In genomic region chr20:10502098-10502526, GRCh38 we compare ENCODE assay signal across 10 cellular contexts.
A peak's percentile ranks its signal among the peaks of the same experiment; 100 is the strongest.
DNase-seq lines count a peak whose midpoint lies in the region; ATAC-seq and TF ChIP-seq lines count a peak whose summit lies in the region.
"Had no signal": no experiment of that assay in that cellular context is flagged by ENCODE, and none has a peak within 500 bp of the region (broad histone marks: within the 10 kb centered on the region; RNA-seq: fewer than 3 reads in every experiment).

No MANE protein-coding gene starts in this region.

- DNase-seq in MG63 (no peak), 8988T (no peak), NCI-H1417 treated with DMSO at 0.1 percent for 48 hours (lab: John Stamatoyannopoulos, UW) (no peak), type B pancreatic cell (ENCODE audit: extremely low spot score, unreplicated experiment) (no peak), PC-3 (no peak)
- DNase-seq in natural killer cell treated with Interleukin-12 subunit alpha and Interleukin-12 subunit beta and Interleukin-15 and Interleukin-18, amount 100 ng/mL, for 72 hours (ENCODE audit: low spot score), result no peak
- DNase-seq: T1000 had no signal

- H3K4me1 ChIP-seq in PC-3 (ENCODE audit: insufficient read depth, low read length), result peaks cover 12% of the 10 kb centered on the region

- H3K4me1 Mint-ChIP-seq in activated naive CD4-positive, alpha-beta T cell treated with anti-CD3 and anti-CD28 coated beads, Interleukin-2, amount 50 U/mL, for 24 hours, result peaks cover 38% of the 10 kb centered on the region
- peaks cover 46 to 53% of the 10 kb centered on the region in 2 donors for H3K4me1 Mint-ChIP-seq in natural killer cell treated with Interleukin-12 subunit alpha and Interleukin-12 subunit beta and Interleukin-15 and Interleukin-18, amount 100 ng/mL, for 72 hours (ENCODE audit: low read depth in 2 of 2)
- H3K4me1 Mint-ChIP-seq in type B pancreatic cell (ENCODE audit: unreplicated experiment), result peaks cover 25% of the 10 kb centered on the region

- H3K4me3 Mint-ChIP-seq in activated naive CD4-positive, alpha-beta T cell treated with anti-CD3 and anti-CD28 coated beads, Interleukin-2, amount 50 U/mL, for 24 hours, result peak overlapping the region; percentile 87
- H3K4me3 Mint-ChIP-seq in natural killer cell treated with Interleukin-12 subunit alpha and Interleukin-12 subunit beta and Interleukin-15 and Interleukin-18, amount 100 ng/mL, for 72 hours, result peak overlapping the region; percentile 85
- no peak overlapping the region for H3K4me3 Mint-ChIP-seq in type B pancreatic cell

- no peaks in the 10 kb centered on the region for H4K20me1 ChIP-seq in PC-3 (ENCODE audit: low read length)

- peaks cover 4% of the 10 kb centered on the region for H3K36me3 Mint-ChIP-seq in activated naive CD4-positive, alpha-beta T cell treated with anti-CD3 and anti-CD28 coated beads, Interleukin-2, amount 50 U/mL, for 24 hours
- H3K36me3 Mint-ChIP-seq in natural killer cell treated with Interleukin-12 subunit alpha and Interleukin-12 subunit beta and Interleukin-15 and Interleukin-18, amount 100 ng/mL, for 72 hours, result no peaks in the 10 kb centered on the region
- no peaks in the 10 kb centered on the region for H3K36me3 Mint-ChIP-seq in type B pancreatic cell

- peak overlapping the region; percentile 37 for H3K4me3 ChIP-seq in MG63
- no peak overlapping the region for H3K4me3 ChIP-seq in PC-3 (ENCODE audit: low read length)

- H3K4me2 ChIP-seq in PC-3 (ENCODE audit: low read length), result no peak overlapping the region

- H3K79me2 ChIP-seq in PC-3 (ENCODE audit: low read length), result 0 out of 2 replicates have a peak, but pooled peaks cover 4% of the 10 kb centered on the region
- H3K79me2 ChIP-seq: parathyroid adenoma had no signal

- H3K27ac ChIP-seq in PC-3 (ENCODE audit: low read length), result no peak overlapping the region
- H3K27ac ChIP-seq: parathyroid adenoma had no signal

- H3K36me3 ChIP-seq in MG63 (no peaks in the 10 kb centered on the region), PC-3 (ENCODE audit: low read depth, low read length) (no peaks in the 10 kb centered on the region)

- H3K27me3 Mint-ChIP-seq in activated naive CD4-positive, alpha-beta T cell treated with anti-CD3 and anti-CD28 coated beads, Interleukin-2, amount 50 U/mL, for 24 hours, result no peaks in the 10 kb centered on the region
- H3K27me3 Mint-ChIP-seq in natural killer cell treated with Interleukin-12 subunit alpha and Interleukin-12 subunit beta and Interleukin-15 and Interleukin-18, amount 100 ng/mL, for 72 hours, result no peaks in the 10 kb centered on the region
- H3K27me3 Mint-ChIP-seq in type B pancreatic cell, result no peaks in the 10 kb centered on the region

- no peaks in the 10 kb centered on the region for H3F3A ChIP-seq in PC-3 (ENCODE audit: low read length, unreplicated experiment)

- H2AFZ ChIP-seq in PC-3 (ENCODE audit: low read length), result no peak overlapping the region
- H2AFZ ChIP-seq: parathyroid adenoma had no signal

- POLR2A ChIA-PET in PC-3 (lab: Charles Lee; ENCODE audit: unreplicated experiment), result no interaction called here

- H3K27ac Mint-ChIP-seq in activated naive CD4-positive, alpha-beta T cell treated with anti-CD3 and anti-CD28 coated beads, Interleukin-2, amount 50 U/mL, for 24 hours, result no peak overlapping the region
- peak overlapping the region; percentile 85 to 94 for H3K27ac Mint-ChIP-seq in natural killer cell treated with Interleukin-12 subunit alpha and Interleukin-12 subunit beta and Interleukin-15 and Interleukin-18, amount 100 ng/mL, for 72 hours
- H3K27ac Mint-ChIP-seq in type B pancreatic cell, result no peak overlapping the region

- BruUV-seq in PC-3 (replicated peaks; lab: Mats Ljungman, UMichigan), result no TSS peak

- H3K9ac ChIP-seq in PC-3 (ENCODE audit: low read length), result no peak overlapping the region
- H3K9ac ChIP-seq: parathyroid adenoma had no signal

- ATAC-seq in GM18907 (IDR thresholded peaks at IDR 0.05; ENCODE audit: unreplicated experiment), result peak; percentile 47
- ATAC-seq in natural killer cell treated with Interleukin-12 subunit alpha and Interleukin-12 subunit beta and Interleukin-15 and Interleukin-18, amount 100 ng/mL, for 72 hours, result peak; percentile 64 to 65
- no peak for ATAC-seq in PC-3

- intact Hi-C loops in PC-3 (cut with micrococcal nuclease), result no loop called here

- H3K9me3 ChIP-seq in MG63 (no peaks in the 10 kb centered on the region), PC-3 (ENCODE audit: low read length) (no peaks in the 10 kb centered on the region)

- CTCF ChIA-PET in PC-3 (lab: Charles Lee), result no interaction called here

- H3K27me3 ChIP-seq in MG63 (no peaks in the 10 kb centered on the region), PC-3 (ENCODE audit: low read length) (no peaks in the 10 kb centered on the region)

- no peaks in the 10 kb centered on the region for H3K9me2 ChIP-seq in PC-3 (replicated peaks; ENCODE audit: low read length)

- TF ChIP-seq CTCF in type B pancreatic cell (conservative IDR thresholded peaks at IDR 0.05) (no peak), PC-3 (conservative IDR thresholded peaks at IDR 0.05; ENCODE audit: low read depth, low read length) (no peak)

- no peaks in the 10 kb centered on the region for H3K9me3 Mint-ChIP-seq in activated naive CD4-positive, alpha-beta T cell treated with anti-CD3 and anti-CD28 coated beads, Interleukin-2, amount 50 U/mL, for 24 hours
- H3K9me3 Mint-ChIP-seq in natural killer cell treated with Interleukin-12 subunit alpha and Interleukin-12 subunit beta and Interleukin-15 and Interleukin-18, amount 100 ng/mL, for 72 hours, result no peaks in the 10 kb centered on the region
- H3K9me3 Mint-ChIP-seq in type B pancreatic cell, result no peaks in the 10 kb centered on the region

Comparison
In these comparisons a context has a peak if more than half of its experiments do, and no peak if none do; other contexts are left out.
1. H3K27ac Mint-ChIP-seq: peak in natural killer cell treated with Interleukin-12 subunit alpha and Interleukin-12 subunit beta and Interleukin-15 and Interleukin-18, amount 100 ng/mL, for 72 hours (2 of 2); none in activated naive CD4-positive, alpha-beta T cell treated with anti-CD3 and anti-CD28 coated beads, Interleukin-2, amount 50 U/mL, for 24 hours (single experiment) and type B pancreatic cell (single experiment).